Comparison of ENCODE assay signal across 1 cellular context in the genomic region with DNA sequence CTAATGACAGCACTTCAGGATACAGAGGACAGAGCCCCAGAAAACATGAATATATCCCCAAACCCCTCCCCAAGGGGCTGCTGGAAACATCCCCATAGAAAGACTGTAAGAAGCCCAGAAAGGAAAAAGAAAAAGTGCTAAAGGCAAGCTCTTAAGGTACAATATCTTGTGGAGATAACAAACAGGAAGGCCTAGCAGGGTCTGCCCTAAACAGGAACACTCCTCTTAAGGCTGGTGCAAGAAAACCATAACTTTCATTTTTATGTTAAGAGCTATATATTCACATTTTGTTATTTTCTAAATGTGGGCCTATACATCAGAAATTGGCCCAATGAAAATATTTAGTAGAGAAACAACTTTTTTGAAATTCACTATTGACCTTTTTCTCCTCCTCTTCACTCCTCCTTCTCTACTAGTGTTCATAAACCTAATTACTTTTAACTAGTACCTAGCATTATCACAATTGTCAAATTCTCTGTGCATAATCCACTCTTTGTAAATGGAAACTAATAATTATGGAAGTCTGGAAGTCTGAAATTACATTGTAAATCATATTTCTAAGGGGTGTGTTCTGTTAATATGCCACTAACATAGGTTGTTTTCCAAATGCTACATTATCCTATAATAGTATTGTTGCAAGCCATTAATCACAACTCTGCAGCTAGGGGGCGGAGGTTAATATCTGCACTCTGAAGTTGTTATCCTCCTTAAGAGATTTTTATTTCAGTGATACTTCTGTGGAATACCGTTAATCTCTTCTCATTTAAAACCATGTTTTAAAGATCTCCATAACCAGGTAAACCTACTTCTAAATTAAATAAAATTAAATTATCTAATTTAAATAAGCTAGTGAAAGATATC.
TF ChIP-seq lines count a peak whose summit lies in the region.

No MANE protein-coding gene starts in this region.

TF ChIP-seq in GM12878, 131 proteins besides CTCF, POLR2A, EP300 and RAD21:
- TF ChIP-seq ZNF207 (IDR thresholded peaks at IDR 0.05; ENCODE audit: borderline replicate concordance), result no peak
- no peak for TF ChIP-seq IKZF1 (conservative IDR thresholded peaks at IDR 0.05)
- TF ChIP-seq, protein P1, sequence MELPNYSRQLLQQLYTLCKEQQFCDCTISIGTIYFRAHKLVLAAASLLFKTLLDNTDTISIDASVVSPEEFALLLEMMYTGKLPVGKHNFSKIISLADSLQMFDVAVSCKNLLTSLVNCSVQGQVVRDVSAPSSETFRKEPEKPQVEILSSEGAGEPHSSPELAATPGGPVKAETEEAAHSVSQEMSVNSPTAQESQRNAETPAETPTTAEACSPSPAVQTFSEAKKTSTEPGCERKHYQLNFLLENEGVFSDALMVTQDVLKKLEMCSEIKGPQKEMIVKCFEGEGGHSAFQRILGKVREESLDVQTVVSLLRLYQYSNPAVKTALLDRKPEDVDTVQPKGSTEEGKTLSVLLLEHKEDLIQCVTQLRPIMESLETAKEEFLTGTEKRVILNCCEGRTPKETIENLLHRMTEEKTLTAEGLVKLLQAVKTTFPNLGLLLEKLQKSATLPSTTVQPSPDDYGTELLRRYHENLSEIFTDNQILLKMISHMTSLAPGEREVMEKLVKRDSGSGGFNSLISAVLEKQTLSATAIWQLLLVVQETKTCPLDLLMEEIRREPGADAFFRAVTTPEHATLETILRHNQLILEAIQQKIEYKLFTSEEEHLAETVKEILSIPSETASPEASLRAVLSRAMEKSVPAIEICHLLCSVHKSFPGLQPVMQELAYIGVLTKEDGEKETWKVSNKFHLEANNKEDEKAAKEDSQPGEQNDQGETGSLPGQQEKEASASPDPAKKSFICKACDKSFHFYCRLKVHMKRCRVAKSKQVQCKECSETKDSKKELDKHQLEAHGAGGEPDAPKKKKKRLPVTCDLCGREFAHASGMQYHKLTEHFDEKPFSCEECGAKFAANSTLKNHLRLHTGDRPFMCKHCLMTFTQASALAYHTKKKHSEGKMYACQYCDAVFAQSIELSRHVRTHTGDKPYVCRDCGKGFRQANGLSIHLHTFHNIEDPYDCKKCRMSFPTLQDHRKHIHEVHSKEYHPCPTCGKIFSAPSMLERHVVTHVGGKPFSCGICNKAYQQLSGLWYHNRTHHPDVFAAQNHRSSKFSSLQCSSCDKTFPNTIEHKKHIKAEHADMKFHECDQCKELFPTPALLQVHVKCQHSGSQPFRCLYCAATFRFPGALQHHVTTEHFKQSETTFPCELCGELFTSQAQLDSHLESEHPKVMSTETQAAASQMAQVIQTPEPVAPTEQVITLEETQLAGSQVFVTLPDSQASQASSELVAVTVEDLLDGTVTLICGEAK (IDR thresholded peaks at IDR 0.05; ENCODE audit: borderline replicate concordance), result no peak
- TF ChIP-seq POLR2AphosphoS2 (IDR thresholded peaks at IDR 0.05; ENCODE audit: low read depth, low read length), result no peak
- TF ChIP-seq SMARCA5 (IDR thresholded peaks at IDR 0.05), result no peak
- TF ChIP-seq, protein P2, sequence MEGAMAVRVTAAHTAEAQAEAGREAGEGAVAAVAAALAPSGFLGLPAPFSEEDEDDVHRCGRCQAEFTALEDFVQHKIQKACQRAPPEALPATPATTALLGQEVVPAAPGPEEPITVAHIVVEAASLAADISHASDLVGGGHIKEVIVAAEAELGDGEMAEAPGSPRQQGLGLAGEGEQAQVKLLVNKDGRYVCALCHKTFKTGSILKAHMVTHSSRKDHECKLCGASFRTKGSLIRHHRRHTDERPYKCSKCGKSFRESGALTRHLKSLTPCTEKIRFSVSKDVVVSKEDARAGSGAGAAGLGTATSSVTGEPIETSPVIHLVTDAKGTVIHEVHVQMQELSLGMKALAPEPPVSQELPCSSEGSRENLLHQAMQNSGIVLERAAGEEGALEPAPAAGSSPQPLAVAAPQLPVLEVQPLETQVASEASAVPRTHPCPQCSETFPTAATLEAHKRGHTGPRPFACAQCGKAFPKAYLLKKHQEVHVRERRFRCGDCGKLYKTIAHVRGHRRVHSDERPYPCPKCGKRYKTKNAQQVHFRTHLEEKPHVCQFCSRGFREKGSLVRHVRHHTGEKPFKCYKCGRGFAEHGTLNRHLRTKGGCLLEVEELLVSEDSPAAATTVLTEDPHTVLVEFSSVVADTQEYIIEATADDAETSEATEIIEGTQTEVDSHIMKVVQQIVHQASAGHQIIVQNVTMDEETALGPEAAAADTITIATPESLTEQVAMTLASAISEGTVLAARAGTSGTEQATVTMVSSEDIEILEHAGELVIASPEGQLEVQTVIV (IDR thresholded peaks at IDR 0.05; ENCODE audit: borderline replicate concordance, partially characterized antibody), result no peak
- TF ChIP-seq GABPA (IDR thresholded peaks at IDR 0.05; ENCODE audit: low read depth), result no peak
- TF ChIP-seq CHD4 (IDR thresholded peaks at IDR 0.05), result no peak
- no peak for TF ChIP-seq IKZF2 (IDR thresholded peaks at IDR 0.05)
- no peak for TF ChIP-seq EZH2 (IDR thresholded peaks at IDR 0.05; ENCODE audit: borderline replicate concordance, control insufficient read depth, low read depth, low read length)
- TF ChIP-seq STAT1 (conservative IDR thresholded peaks at IDR 0.05), result no peak
- TF ChIP-seq SIX5 (IDR thresholded peaks at IDR 0.05; ENCODE audit: low read depth, low read length, severe bottlenecking), result no peak
- no peak for TF ChIP-seq ASH2L (IDR thresholded peaks at IDR 0.05; ENCODE audit: borderline replicate concordance, low read depth)
- no peak for TF ChIP-seq ZSCAN29 (IDR thresholded peaks at IDR 0.05)
- TF ChIP-seq, protein P3, sequence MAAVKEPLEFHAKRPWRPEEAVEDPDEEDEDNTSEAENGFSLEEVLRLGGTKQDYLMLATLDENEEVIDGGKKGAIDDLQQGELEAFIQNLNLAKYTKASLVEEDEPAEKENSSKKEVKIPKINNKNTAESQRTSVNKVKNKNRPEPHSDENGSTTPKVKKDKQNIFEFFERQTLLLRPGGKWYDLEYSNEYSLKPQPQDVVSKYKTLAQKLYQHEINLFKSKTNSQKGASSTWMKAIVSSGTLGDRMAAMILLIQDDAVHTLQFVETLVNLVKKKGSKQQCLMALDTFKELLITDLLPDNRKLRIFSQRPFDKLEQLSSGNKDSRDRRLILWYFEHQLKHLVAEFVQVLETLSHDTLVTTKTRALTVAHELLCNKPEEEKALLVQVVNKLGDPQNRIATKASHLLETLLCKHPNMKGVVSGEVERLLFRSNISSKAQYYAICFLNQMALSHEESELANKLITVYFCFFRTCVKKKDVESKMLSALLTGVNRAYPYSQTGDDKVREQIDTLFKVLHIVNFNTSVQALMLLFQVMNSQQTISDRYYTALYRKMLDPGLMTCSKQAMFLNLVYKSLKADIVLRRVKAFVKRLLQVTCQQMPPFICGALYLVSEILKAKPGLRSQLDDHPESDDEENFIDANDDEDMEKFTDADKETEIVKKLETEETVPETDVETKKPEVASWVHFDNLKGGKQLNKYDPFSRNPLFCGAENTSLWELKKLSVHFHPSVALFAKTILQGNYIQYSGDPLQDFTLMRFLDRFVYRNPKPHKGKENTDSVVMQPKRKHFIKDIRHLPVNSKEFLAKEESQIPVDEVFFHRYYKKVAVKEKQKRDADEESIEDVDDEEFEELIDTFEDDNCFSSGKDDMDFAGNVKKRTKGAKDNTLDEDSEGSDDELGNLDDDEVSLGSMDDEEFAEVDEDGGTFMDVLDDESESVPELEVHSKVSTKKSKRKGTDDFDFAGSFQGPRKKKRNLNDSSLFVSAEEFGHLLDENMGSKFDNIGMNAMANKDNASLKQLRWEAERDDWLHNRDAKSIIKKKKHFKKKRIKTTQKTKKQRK (IDR thresholded peaks at IDR 0.05; ENCODE audit: low read depth, low read length), result no peak
- TF ChIP-seq WRNIP1 (IDR thresholded peaks at IDR 0.05; ENCODE audit: borderline replicate concordance, low read depth, low read length), result no peak
- TF ChIP-seq, protein P4, sequence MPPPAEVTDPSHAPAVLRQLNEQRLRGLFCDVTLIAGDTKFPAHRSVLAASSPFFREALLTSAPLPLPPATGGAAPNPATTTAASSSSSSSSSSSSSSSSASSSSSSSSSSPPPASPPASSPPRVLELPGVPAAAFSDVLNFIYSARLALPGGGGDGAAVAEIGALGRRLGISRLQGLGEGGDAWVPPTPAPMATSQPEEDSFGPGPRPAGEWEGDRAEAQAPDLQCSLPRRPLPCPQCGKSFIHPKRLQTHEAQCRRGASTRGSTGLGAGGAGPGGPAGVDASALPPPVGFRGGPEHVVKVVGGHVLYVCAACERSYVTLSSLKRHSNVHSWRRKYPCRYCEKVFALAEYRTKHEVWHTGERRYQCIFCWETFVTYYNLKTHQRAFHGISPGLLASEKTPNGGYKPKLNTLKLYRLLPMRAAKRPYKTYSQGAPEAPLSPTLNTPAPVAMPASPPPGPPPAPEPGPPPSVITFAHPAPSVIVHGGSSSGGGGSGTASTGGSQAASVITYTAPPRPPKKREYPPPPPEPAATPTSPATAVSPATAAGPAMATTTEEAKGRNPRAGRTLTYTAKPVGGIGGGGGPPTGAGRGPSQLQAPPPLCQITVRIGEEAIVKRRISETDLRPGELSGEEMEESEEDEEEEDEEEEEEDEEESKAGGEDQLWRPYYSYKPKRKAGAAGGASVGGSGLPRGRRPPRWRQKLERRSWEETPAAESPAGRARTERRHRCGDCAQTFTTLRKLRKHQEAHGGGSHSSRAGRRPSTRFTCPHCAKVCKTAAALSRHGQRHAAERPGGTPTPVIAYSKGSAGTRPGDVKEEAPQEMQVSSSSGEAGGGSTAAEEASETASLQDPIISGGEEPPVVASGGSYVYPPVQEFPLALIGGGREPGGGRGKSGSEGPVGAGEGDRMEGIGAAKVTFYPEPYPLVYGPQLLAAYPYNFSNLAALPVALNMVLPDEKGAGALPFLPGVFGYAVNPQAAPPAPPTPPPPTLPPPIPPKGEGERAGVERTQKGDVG (CRISPR knock-in tag; IDR thresholded peaks at IDR 0.05), result no peak
- no peak for TF ChIP-seq ATF7 (IDR thresholded peaks at IDR 0.05; ENCODE audit: low read depth)
- TF ChIP-seq CREM (IDR thresholded peaks at IDR 0.05; ENCODE audit: low read depth), result no peak
- no peak for TF ChIP-seq SUPT20H (IDR thresholded peaks at IDR 0.05; ENCODE audit: borderline replicate concordance, control insufficient read depth, low read depth, low read length)
